In genomic region chr2:120287183-120288015, GRCh38 we compare ENCODE assay signal across 8 cellular contexts. TPM values are rescaled to one million over a fixed set of nuclear protein-coding genes. Genes with fewer than 3 reads are reported as not detected.
DNase-seq lines count a peak whose midpoint lies in the region; ATAC-seq and TF ChIP-seq lines count a peak whose summit lies in the region.

No MANE protein-coding gene starts in this region.

- H3K27ac Mint-ChIP-seq in naive thymus-derived CD8-positive, alpha-beta T cell, result peak overlapping the region in 5 of 10 donors; percentile 33 to 66 (median 54)

- no peak for TF ChIP-seq EP300 in upper lobe of left lung (IDR thresholded peaks at IDR 0.05)

- H3K27me3 ChIP-seq in foreskin keratinocyte (no peaks in the 10 kb centered on the region), upper lobe of left lung (no peaks in the 10 kb centered on the region)

- peak; percentile 49 for DNase-seq in AG09319 (ENCODE audit: extremely low read depth, low read depth)
- DNase-seq in T1000 (lab: John Stamatoyannopoulos, UW), result peak; percentile 51
- DNase-seq in foreskin keratinocyte, result peak; percentile 68 to 87
- peak in 1 of 2 donors; percentile 51 for DNase-seq in upper lobe of left lung
- no peak for DNase-seq in NCI-H1694 (lab: John Stamatoyannopoulos, UW)
- no peak for DNase-seq in naive thymus-derived CD8-positive, alpha-beta T cell

- no peak overlapping the region for H3K4me3 ChIP-seq in upper lobe of left lung

- ATAC-seq in GM19025 (IDR thresholded peaks at IDR 0.05; ENCODE audit: low read depth, unreplicated experiment) (peak; percentile 98), HG03064 (IDR thresholded peaks at IDR 0.05; ENCODE audit: low read depth, unreplicated experiment) (peak; percentile 98), foreskin keratinocyte (peak; percentile 94), upper lobe of left lung (ENCODE audit: low FRiP score in 2 of 2) (peak; percentile 51 to 76)
- ATAC-seq in naive thymus-derived CD8-positive, alpha-beta T cell, result no peak

- 50 to 59% methylated on average over 8 of the region's 8 CpGs for WGBS in upper lobe of left lung, 2 donors

- H3K4me1 Mint-ChIP-seq in naive thymus-derived CD8-positive, alpha-beta T cell, result peaks cover 11 to 22% (median 14%) of the 10 kb centered on the region in 4 donors

- H3K36me3 Mint-ChIP-seq in naive thymus-derived CD8-positive, alpha-beta T cell, result peaks cover 0 to 53% (median 33%) of the 10 kb centered on the region in 3 donors

- TF ChIP-seq POLR2A in upper lobe of left lung (IDR thresholded peaks at IDR 0.05), result no peak

- no peak for TF ChIP-seq CTCF in AG09319 (IDR thresholded peaks at IDR 0.05; ENCODE audit: low read depth, low read length)
- TF ChIP-seq CTCF in foreskin keratinocyte (conservative IDR thresholded peaks at IDR 0.05), result no peak
- TF ChIP-seq CTCF in upper lobe of left lung (IDR thresholded peaks at IDR 0.05), result no peak

- H3K27me3 Mint-ChIP-seq in naive thymus-derived CD8-positive, alpha-beta T cell, result no peaks in the 10 kb centered on the region

- POLR2A ChIA-PET in naive thymus-derived CD8-positive, alpha-beta T cell (lab: Charles Lee), result interaction anchor here (0.5 kb wide), 1 partner anchor 158 kb away, joined by 3 read pairs; no protein-coding TSS in a partner anchor

- H3K9me3 ChIP-seq in upper lobe of left lung, result no peaks in the 10 kb centered on the region

- H3K27ac ChIP-seq in foreskin keratinocyte (no peak overlapping the region), upper lobe of left lung (peak overlapping the region; percentile 35 to 68 (median 47))

- no peak overlapping the region for H3K4me3 Mint-ChIP-seq in naive thymus-derived CD8-positive, alpha-beta T cell

- H3K4me1 ChIP-seq in foreskin keratinocyte (peaks cover 27% of the 10 kb centered on the region), upper lobe of left lung (peaks cover 10 to 20% (median 16%) of the 10 kb centered on the region in 4 donors)

- peaks cover 0 to 36% (median 10%) of the 10 kb centered on the region in 4 donors for H3K36me3 ChIP-seq in upper lobe of left lung

- no peaks in the 10 kb centered on the region for H3K9me3 Mint-ChIP-seq in naive thymus-derived CD8-positive, alpha-beta T cell

RNA-seq across cellular contexts. Expression of gene RALB, which starts 34.7 kb away (rescaled TPM):
- total RNA-seq in foreskin keratinocyte (49.4 and 57.4 TPM in 2 replicates), upper lobe of left lung (10 to 100 TPM; 23.0 to 85.8 (median 46.5) TPM)
- polyA plus RNA-seq in foreskin keratinocyte, result 44.7 and 47.8 TPM in 2 replicates
- 10 to 100 TPM; 12.3 to 13.8 TPM for total RNA-seq in naive thymus-derived CD8-positive, alpha-beta T cell
- polyA plus RNA-seq in naive thymus-derived CD8-positive, alpha-beta T cell, result 10 to 100 TPM; 17.6 to 25.8 (median 19.1) TPM

RNA-seq across cellular contexts. Expression of gene INHBB, which starts 58.5 kb away (rescaled TPM):
- total RNA-seq in foreskin keratinocyte (not detected in 2 replicates), upper lobe of left lung (10 to 100 TPM in 3 of 6 donors, 1 to 10 TPM in 3; 2.3 to 12.4 (median 8.0) TPM)
- polyA plus RNA-seq in foreskin keratinocyte, result not detected in 2 replicates
- not detected for total RNA-seq in naive thymus-derived CD8-positive, alpha-beta T cell
- polyA plus RNA-seq in naive thymus-derived CD8-positive, alpha-beta T cell, result not detected

Comparison
In these comparisons a context has a peak if more than half of its experiments do, and no peak if none do; other contexts are left out.
1. DNase-seq: peak in AG09319 (single experiment), T1000 (single experiment) and foreskin keratinocyte (2 of 2); none in NCI-H1694 (single experiment) and naive thymus-derived CD8-positive, alpha-beta T cell (0 of 10).
2. ATAC-seq: peak in GM19025 (single experiment), HG03064 (single experiment), foreskin keratinocyte (single experiment) and upper lobe of left lung (2 of 2); none in naive thymus-derived CD8-positive, alpha-beta T cell (0 of 2).